ENCODE assay signal across 17 cellular contexts in genomic region chr9:19137282-19137681, GRCh38. TPM values are rescaled to one million over a fixed set of nuclear protein-coding genes. Genes with fewer than 3 reads are reported as not detected.
A peak's percentile ranks its signal among the peaks of the same experiment; 100 is the strongest.
DNase-seq lines count a peak whose midpoint lies in the region; ATAC-seq, FAIRE-seq and TF ChIP-seq lines count a peak whose summit lies in the region.
"Had no signal": no experiment of that assay in that cellular context is flagged by ENCODE, and none has a peak within 500 bp of the region (broad histone marks: within the 10 kb centered on the region; RNA-seq: fewer than 3 reads in every experiment).

No MANE protein-coding gene starts in this region.

- TF ChIP-seq CTCF in PC-3 (conservative IDR thresholded peaks at IDR 0.05; ENCODE audit: low read depth, low read length) (no peak), bronchial epithelial cell (IDR thresholded peaks at IDR 0.05; ENCODE audit: insufficient read depth, low read length, severe bottlenecking) (no peak), heart right ventricle (IDR thresholded peaks at IDR 0.05) (no peak)

- POLR2A ChIA-PET in PC-3 (lab: Charles Lee; ENCODE audit: unreplicated experiment), result no interaction called here

- H3K27ac ChIP-seq in PC-3 (ENCODE audit: low read length) (no peak overlapping the region), heart right ventricle (no peak overlapping the region)
- H3K27ac ChIP-seq: gastroesophageal sphincter, pancreas, suprapubic skin had no signal

- H3K36me3 ChIP-seq in PC-3 (ENCODE audit: low read depth, low read length) (no peaks in the 10 kb centered on the region), bronchial epithelial cell (ENCODE audit: control insufficient read depth, insufficient read depth, low read length) (no peaks in the 10 kb centered on the region), heart right ventricle (no peaks in the 10 kb centered on the region)
- H3K36me3 ChIP-seq: gastroesophageal sphincter, pancreas, suprapubic skin had no signal

- H3K4me1 ChIP-seq in PC-3 (ENCODE audit: insufficient read depth, low read length) (peaks cover 5% of the 10 kb centered on the region; the same call in 1 of the 2 replicates), heart right ventricle (peaks cover 0 to 10% (median 0%) of the 10 kb centered on the region in 9 donors)
- H3K4me1 ChIP-seq: gastroesophageal sphincter, pancreas, suprapubic skin had no signal

- H3F3A ChIP-seq in PC-3 (ENCODE audit: low read length, unreplicated experiment), result no peaks in the 10 kb centered on the region

- 97% methylated on average over 1 of the region's 1 CpG for WGBS in heart right ventricle, 2 donors

- H3K27me3 ChIP-seq in PC-3 (ENCODE audit: low read length) (no peaks in the 10 kb centered on the region), bronchial epithelial cell (ENCODE audit: control insufficient read depth, insufficient read depth, low read length) (no peaks in the 10 kb centered on the region), heart right ventricle (no peaks in the 10 kb centered on the region)
- H3K27me3 ChIP-seq: gastroesophageal sphincter, pancreas, suprapubic skin had no signal

- H3K79me2 ChIP-seq in PC-3 (ENCODE audit: low read length), result no peaks in the 10 kb centered on the region

- ATAC-seq in PC-3 (no peak; the same call in 1 of the 2 replicates), HG03469 (IDR thresholded peaks at IDR 0.05; ENCODE audit: unreplicated experiment) (no peak), heart right ventricle (no peak), GM19351 (IDR thresholded peaks at IDR 0.05; ENCODE audit: unreplicated experiment) (no peak)
- ATAC-seq: activated CD8-positive, alpha-beta T cell treated with anti-CD3 and anti-CD28 coated beads for 36 hours; activated T-cell treated with anti-CD3 and anti-CD28 coated beads, Interleukin-2, amount 50 U/mL, for 4 hours; gastroesophageal sphincter; pancreas had no signal

- H3K4me3 ChIP-seq in PC-3 (ENCODE audit: low read length), result no peak overlapping the region
- H3K4me3 ChIP-seq in bronchial epithelial cell (ENCODE audit: low read depth, low read length), result no peak overlapping the region
- no peak overlapping the region for H3K4me3 ChIP-seq in heart right ventricle
- H3K4me3 ChIP-seq: gastroesophageal sphincter, pancreas, suprapubic skin had no signal

- H3K9ac ChIP-seq in PC-3 (ENCODE audit: low read length), result no peak overlapping the region

- no peaks in the 10 kb centered on the region for H3K9me2 ChIP-seq in PC-3 (replicated peaks; ENCODE audit: low read length)

- intact Hi-C loops in PC-3 (cut with micrococcal nuclease) (no loop called here), heart right ventricle (cut with DNase I) (no loop called here)

- in situ Hi-C loops in Caki2 (cut with HindIII; ENCODE audit: low pct_unique_long_range_greater_than_20kb, low sequenced_read_pairs), result no loop called here

- 0 out of 2 replicates have a peak overlapping the region, but pooled peaks have one; percentile 12 for H3K4me2 ChIP-seq in PC-3 (ENCODE audit: low read length)

- CTCF ChIA-PET in PC-3 (lab: Charles Lee), result no interaction called here

- no peak overlapping the region for H2AFZ ChIP-seq in PC-3 (ENCODE audit: low read length)

- no peaks in the 10 kb centered on the region for H4K20me1 ChIP-seq in PC-3 (ENCODE audit: low read length)

- DNase-seq in Caki2 (ENCODE audit: low read depth) (peak; percentile 71), PC-3 (peak; percentile 50), bronchial epithelial cell (ENCODE audit: low read depth) (peak; percentile 54), kidney glomerular epithelial cell (lab: John Stamatoyannopoulos, UW) (peak; percentile 70), DMS153 treated with DMSO at 0.1 percent for 48 hours (lab: John Stamatoyannopoulos, UW; ENCODE audit: unreplicated experiment) (no peak), heart right ventricle (no peak)
- DNase-seq: activated CD8-positive, alpha-beta T cell treated with anti-CD3 and anti-CD28 coated beads for 36 hours; activated T-cell treated with anti-CD3 and anti-CD28 coated beads, Interleukin-2, amount 50 U/mL, for 4 hours; NCI-H2081 treated with DMSO at 0.1 percent for 48 hours; NCI-H526 treated with DMSO at 0.1 percent for 48 hours; pancreas; stimulated activated CD4-positive, alpha-beta T cell treated with anti-CD3 and anti-CD28 coated beads, Interleukin-4, amount 100 ng/mL, for 1 hour; SW 1271 had no signal

- no peak for FAIRE-seq in bronchial epithelial cell (lab: Jason Lieb, UNC)
- FAIRE-seq: pancreas had no signal

- no peaks in the 10 kb centered on the region for H3K9me3 ChIP-seq in PC-3 (ENCODE audit: low read length)
- H3K9me3 ChIP-seq in heart right ventricle, result no peaks in the 10 kb centered on the region
- H3K9me3 ChIP-seq: gastroesophageal sphincter, pancreas, suprapubic skin had no signal

- BruUV-seq in PC-3 (replicated peaks; lab: Mats Ljungman, UMichigan), result no TSS peak

RNA-seq across cellular contexts. Expression of gene PLIN2, which starts 10.0 kb away (rescaled TPM):
- total RNA-seq in Caki2 (2014; rRNA removed; shearing (Covaris generic); ENCODE audit: low replicate concordance), result 63.1 and 74.5 TPM in 2 replicates
- total RNA-seq in PC-3 (2014; rRNA removed) (27.8 and 30.2 TPM in 2 replicates), bronchial epithelial cell (167 and 209 TPM in 2 replicates), heart right ventricle (100 to 1,000 TPM in 3 of 10 donors, 10 to 100 TPM in 7; 35.4 to 205 (median 49.4) TPM)
- 100 to 1,000 TPM in 1 of 2 donors, 10 to 100 TPM in 1; 35.0 to 184 TPM for polyA plus RNA-seq in heart right ventricle

RNA-seq across cellular contexts. Expression of gene HAUS6, which starts 34.6 kb away (rescaled TPM):
- 16.7 and 17.0 TPM in 2 replicates for total RNA-seq in Caki2 (2014; rRNA removed; shearing (Covaris generic); ENCODE audit: low replicate concordance)
- total RNA-seq in PC-3 (2014; rRNA removed) (12.3 and 14.4 TPM in 2 replicates), bronchial epithelial cell (11.1 and 12.9 TPM in 2 replicates), heart right ventricle (10 to 100 TPM in 1 of 10 donors, 1 to 10 TPM in 9; 4.9 to 10.4 (median 7.2) TPM)
- 1 to 10 TPM; 2.6 to 4.2 TPM for polyA plus RNA-seq in heart right ventricle

Comparison
In these comparisons a context has a peak if more than half of its experiments do, and no peak if none do; other contexts are left out.
1. DNase-seq: peak in Caki2 (single experiment), PC-3 (single experiment), bronchial epithelial cell (single experiment) and kidney glomerular epithelial cell (single experiment); none in DMS153 treated with DMSO at 0.1 percent for 48 hours (single experiment) and heart right ventricle (0 of 2).